ENCODE assay signal across 8 cellular contexts in the genomic region with DNA sequence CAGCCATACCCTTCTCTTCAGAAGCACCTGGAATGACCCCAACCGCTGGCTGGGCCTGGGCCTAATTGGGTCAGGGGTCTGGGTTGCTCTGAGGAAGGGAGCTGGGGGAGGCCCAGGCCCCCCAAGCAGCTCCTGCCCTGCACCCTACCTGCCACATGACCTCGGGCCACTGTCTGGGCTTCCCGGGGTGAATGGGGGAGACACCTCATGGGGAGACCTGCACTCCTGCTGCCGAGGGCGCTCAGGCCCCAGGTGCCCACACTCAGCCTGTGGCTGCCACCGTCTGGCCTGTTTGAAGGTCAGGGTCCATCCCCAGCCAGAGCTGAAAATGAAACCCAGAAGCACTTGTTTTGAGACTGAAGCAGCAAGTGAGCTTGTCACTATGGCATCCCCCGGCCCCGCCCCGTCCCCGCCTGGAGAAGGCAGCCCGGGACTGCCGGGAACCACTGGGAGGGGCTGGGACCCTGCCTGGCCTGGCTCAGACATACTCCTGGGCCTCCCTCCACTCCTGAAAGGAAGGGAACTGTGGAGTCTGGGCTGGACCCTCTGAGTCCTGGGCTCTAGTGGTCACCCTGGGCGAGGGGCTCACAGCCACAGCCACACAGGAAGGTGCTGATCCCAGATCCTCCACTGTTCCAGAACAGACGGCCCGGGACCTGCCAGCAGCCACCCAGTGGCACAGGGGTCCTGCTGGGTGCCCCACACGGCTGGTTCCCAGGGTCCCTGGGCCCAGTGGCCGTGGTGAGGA. TPM values are rescaled to one million over a fixed set of nuclear protein-coding genes. Genes with fewer than 3 reads are reported as not detected.
DNase-seq lines count a peak whose midpoint lies in the region; ATAC-seq and TF ChIP-seq lines count a peak whose summit lies in the region.

No MANE protein-coding gene starts in this region.

- H3K9me2 ChIP-seq in OCI-LY7 (ENCODE audit: insufficient read depth, low read length): no peaks in the 10 kb centered on the region

- no peak overlapping the region for H3K27ac ChIP-seq in OCI-LY7 (ENCODE audit: low read depth, low read length, poor library complexity, severe bottlenecking)

- intact Hi-C loops in OCI-LY7 (cut with micrococcal nuclease; ENCODE audit: unreplicated experiment): no loop called here

- H4K20me1 ChIP-seq in OCI-LY7 (ENCODE audit: insufficient read depth, low read length): no peaks in the 10 kb centered on the region

- BruUV-seq in OCI-LY7 (replicated peaks; lab: Mats Ljungman, UMichigan): no TSS peak

- H3K36me3 ChIP-seq in mucosa of stomach (ENCODE audit: control insufficient read depth, insufficient read depth, low read length) (no peaks in the 10 kb centered on the region), OCI-LY7 (ENCODE audit: insufficient read depth, low read length) (peaks cover 11% of the 10 kb centered on the region; the same call in 1 of the 2 replicates)

- ATAC-seq in esophagus mucosa: peak; percentile 9

- H3K9me3 ChIP-seq in mucosa of stomach (ENCODE audit: control insufficient read depth, low read length): no peaks in the 10 kb centered on the region
- H3K9me3 ChIP-seq in OCI-LY7 (ENCODE audit: low read length): no peaks in the 10 kb centered on the region

- H3K4me1 ChIP-seq in mucosa of stomach (ENCODE audit: control insufficient read depth, insufficient read depth, low read length): peaks cover 42% of the 10 kb centered on the region
- no peaks in the 10 kb centered on the region for H3K4me1 ChIP-seq in OCI-LY7 (ENCODE audit: insufficient read depth, low read length, poor library complexity, severe bottlenecking)

- H3K9ac ChIP-seq in mucosa of stomach (ENCODE audit: low read length): peak overlapping the region; percentile 26

- peak; percentile 63 for DNase-seq in AG10803 (ENCODE audit: low read depth)
- peak; percentile 61 for DNase-seq in NCI-H2227 (lab: John Stamatoyannopoulos, UW; ENCODE audit: unreplicated experiment)
- DNase-seq in OCI-LY7 (ENCODE audit: low spot score): no peak
- no peak for DNase-seq in cerebellum (ENCODE audit: low spot score)
- DNase-seq in stimulated activated CD4-positive, alpha-beta T cell treated with anti-CD3 and anti-CD28 coated beads, Interleukin-15, amount 100 ng/mL, for 24 hours: no peak
- no peak for DNase-seq in activated CD8-positive, alpha-beta memory T cell treated with anti-CD3 and anti-CD28 coated beads for 24 hours

- H3K27me3 ChIP-seq in mucosa of stomach (ENCODE audit: control insufficient read depth, insufficient read depth, low read length): no peaks in the 10 kb centered on the region

- CTCF ChIA-PET in OCI-LY7 (lab: Charles Lee; ENCODE audit: unreplicated experiment): no interaction called here

- TF ChIP-seq CTCF in AG10803 (conservative IDR thresholded peaks at IDR 0.05; ENCODE audit: low read length) (no peak), OCI-LY7 (conservative IDR thresholded peaks at IDR 0.05; ENCODE audit: low read length) (no peak)

- no peak overlapping the region for H3K4me3 ChIP-seq in AG10803 (ENCODE audit: low read length)
- H3K4me3 ChIP-seq in mucosa of stomach (ENCODE audit: low read length): no peak overlapping the region
- H3K4me3 ChIP-seq in OCI-LY7 (ENCODE audit: low read depth, low read length, poor library complexity, severe bottlenecking): no peak overlapping the region

- H2AFZ ChIP-seq in OCI-LY7 (ENCODE audit: low read length): no peak overlapping the region

- POLR2A ChIA-PET in OCI-LY7 (lab: Charles Lee): no interaction called here

- H3K79me2 ChIP-seq in OCI-LY7 (ENCODE audit: insufficient read depth, low read depth, low read length): no peaks in the 10 kb centered on the region

- H3K4me2 ChIP-seq in OCI-LY7 (ENCODE audit: low read length): no peak overlapping the region

RNA-seq across cellular contexts. Expression of a gene that starts 7.4 kb away (rescaled TPM):
- total RNA-seq in esophagus mucosa (16.1 TPM), OCI-LY7 (2022) (4.5 and 5.5 TPM in 2 replicates), cerebellum (13.5 TPM)
- 1.1 and 1.4 TPM in 2 replicates for total RNA-seq in OCI-LY7 (2014; rRNA removed; shearing (Covaris generic))

RNA-seq across cellular contexts. Expression of a gene that starts 37.5 kb away (rescaled TPM):
- total RNA-seq in esophagus mucosa: 50.4 TPM
- 61.5 and 83.6 TPM in 2 replicates for total RNA-seq in OCI-LY7 (2014; rRNA removed; shearing (Covaris generic))
- total RNA-seq in OCI-LY7 (2022): 187 and 188 TPM in 2 replicates
- 31.7 TPM for total RNA-seq in cerebellum

Comparison
In these comparisons a context has a peak if more than half of its experiments do, and no peak if none do; other contexts are left out.
1. DNase-seq: peak in AG10803 (single experiment) and NCI-H2227 (single experiment); none in OCI-LY7 (single experiment), cerebellum (single experiment), stimulated activated CD4-positive, alpha-beta T cell treated with anti-CD3 and anti-CD28 coated beads, Interleukin-15, amount 100 ng/mL, for 24 hours (single experiment) and activated CD8-positive, alpha-beta memory T cell treated with anti-CD3 and anti-CD28 coated beads for 24 hours (single experiment).